Comparison of ENCODE assay signal across 9 cellular contexts in the genomic region with DNA sequence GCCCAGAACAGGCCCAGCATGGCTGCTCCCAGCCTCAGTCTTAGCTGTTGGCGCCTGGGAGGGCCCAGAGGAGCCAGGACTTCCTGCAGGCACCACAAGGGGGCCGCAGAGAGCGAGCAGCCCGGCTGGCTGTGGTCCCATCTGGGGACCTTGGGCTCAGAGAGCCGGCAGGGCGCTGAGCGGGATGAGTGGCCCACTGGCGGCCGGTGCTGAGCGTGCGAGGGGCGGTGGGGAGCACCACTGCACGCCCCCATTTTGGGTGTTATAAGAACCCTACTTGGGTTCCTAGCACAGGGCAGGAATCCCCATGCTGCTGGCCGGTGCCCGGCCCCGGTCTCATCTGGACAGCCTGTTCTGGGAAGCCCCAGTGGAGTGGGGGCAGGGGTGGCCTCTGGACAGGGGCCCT. TPM values are rescaled to one million over a fixed set of nuclear protein-coding genes. Genes with fewer than 3 reads are reported as not detected.
DNase-seq lines count a peak whose midpoint lies in the region; TF ChIP-seq lines count a peak whose summit lies in the region.
"Had no signal": no experiment of that assay in that cellular context is flagged by ENCODE, and none has a peak within 500 bp of the region (broad histone marks: within the 10 kb centered on the region; RNA-seq: fewer than 3 reads in every experiment).

No MANE protein-coding gene starts in this region.

- no peaks in the 10 kb centered on the region for H3K4me1 ChIP-seq in MM.1S (ENCODE audit: low read length)

- H3K9me3 Mint-ChIP-seq in activated CD4-positive, alpha-beta memory T cell treated with anti-CD3 and anti-CD28 coated beads for 36 hours = no peaks in the 10 kb centered on the region

- no peak overlapping the region for H3K27ac Mint-ChIP-seq in activated CD4-positive, alpha-beta memory T cell treated with anti-CD3 and anti-CD28 coated beads for 36 hours

- H2AFZ ChIP-seq in MM.1S (ENCODE audit: low read length) = no peak overlapping the region

- no peaks in the 10 kb centered on the region for H3K9me2 ChIP-seq in MM.1S (replicated peaks; ENCODE audit: insufficient read depth, low read length)

- H3K27ac ChIP-seq in MM.1S (ENCODE audit: low read length) (no peak overlapping the region), dorsolateral prefrontal cortex (peak overlapping the region in 9 of 59 donors; percentile 16 to 71 (median 48))
- H3K27ac ChIP-seq: epithelial cell of prostate had no signal

- H3F3A ChIP-seq in MM.1S (ENCODE audit: insufficient read depth, low read length) = no peaks in the 10 kb centered on the region

- peak; percentile 78 for TF ChIP-seq CTCF in GM12874 (IDR thresholded peaks at IDR 0.05; ENCODE audit: insufficient read depth, low read depth, low read length)
- TF ChIP-seq CTCF in MM.1S (IDR thresholded peaks at IDR 0.05; ENCODE audit: low read length) = peak; percentile 43
- peak; percentile 64 to 96 (median 90) for TF ChIP-seq CTCF in dorsolateral prefrontal cortex (IDR thresholded peaks at IDR 0.05 in 54 of 56, conservative IDR thresholded peaks at IDR 0.05 in 2 of 56; ENCODE audit: low read depth in 1 of 56, partially characterized antibody in 56 of 56)

- H3K36me3 ChIP-seq in MM.1S (replicated peaks; ENCODE audit: insufficient read depth, low read length) = no peaks in the 10 kb centered on the region

- no peaks in the 10 kb centered on the region for H3K4me1 Mint-ChIP-seq in activated CD4-positive, alpha-beta memory T cell treated with anti-CD3 and anti-CD28 coated beads for 36 hours (ENCODE audit: low read depth)

- no peak overlapping the region for H3K9ac ChIP-seq in MM.1S (ENCODE audit: low read length)

- no peak overlapping the region for H3K4me2 ChIP-seq in MM.1S (ENCODE audit: low read depth, low read length)

- H3K27me3 Mint-ChIP-seq in activated CD4-positive, alpha-beta memory T cell treated with anti-CD3 and anti-CD28 coated beads for 36 hours = no peaks in the 10 kb centered on the region

- no peaks in the 10 kb centered on the region for H3K27me3 ChIP-seq in MM.1S (replicated peaks; ENCODE audit: insufficient read depth, low read length)
- no peaks in the 10 kb centered on the region for H3K27me3 ChIP-seq in dorsolateral prefrontal cortex

- no peaks in the 10 kb centered on the region for H3K9me3 ChIP-seq in MM.1S (replicated peaks; ENCODE audit: insufficient read depth, low read length)

- intact Hi-C loops in activated CD4-positive, alpha-beta memory T cell treated with anti-CD3 and anti-CD28 coated beads for 36 hours (cut with micrococcal nuclease) = no loop called here
- intact Hi-C loops in dorsolateral prefrontal cortex (cut with DNase I) = loop anchor here in 1 of 2 donors (2.0 to 5.0 kb wide), 3 partner anchors 34 to 76 kb away; no protein-coding TSS in a partner anchor

- H3K36me3 Mint-ChIP-seq in activated CD4-positive, alpha-beta memory T cell treated with anti-CD3 and anti-CD28 coated beads for 36 hours = peaks cover 12% of the 10 kb centered on the region

- no peak overlapping the region for H3K4me3 Mint-ChIP-seq in activated CD4-positive, alpha-beta memory T cell treated with anti-CD3 and anti-CD28 coated beads for 36 hours

- no peaks in the 10 kb centered on the region for H4K20me1 ChIP-seq in MM.1S (ENCODE audit: insufficient read depth, low read length)

- no peak overlapping the region for H3K4me3 ChIP-seq in MM.1S (ENCODE audit: low read length)
- peak overlapping the region in 7 of 59 donors; percentile 5 to 27 (median 13) for H3K4me3 ChIP-seq in dorsolateral prefrontal cortex

- POLR2A ChIA-PET in activated CD4-positive, alpha-beta memory T cell treated with anti-CD3 and anti-CD28 coated beads for 36 hours (lab: Charles Lee) = no interaction called here

- H3K79me2 ChIP-seq in MM.1S (ENCODE audit: low read length) = no peaks in the 10 kb centered on the region

- DNase-seq in MM.1S = no peak
- DNase-seq in activated CD4-positive, alpha-beta memory T cell treated with anti-CD3 and anti-CD28 coated beads for 36 hours = peak; percentile 67
- peak in 8 of 10 donors; percentile 63 to 88 (median 70) for DNase-seq in dorsolateral prefrontal cortex
- peak; percentile 78 to 85 for DNase-seq in lung microvascular endothelial cell (ENCODE audit: low read depth in 2 of 2)
- peak; percentile 16 for DNase-seq in stimulated activated CD8-positive, alpha-beta memory T cell treated with anti-CD3 and anti-CD28 coated beads, Interleukin-12 subunit alpha, Interleukin-12 subunit beta, amount 100 ng/mL, for 24 hours (ENCODE audit: extremely low read depth)
- no peak for DNase-seq in DMS114 treated with DMSO at 0.1 percent for 48 hours (lab: John Stamatoyannopoulos, UW; ENCODE audit: unreplicated experiment)
- no peak for DNase-seq in DMS153 (lab: John Stamatoyannopoulos, UW)

- CTCF ChIA-PET in activated CD4-positive, alpha-beta memory T cell treated with anti-CD3 and anti-CD28 coated beads for 36 hours (lab: Charles Lee) = interaction anchor here (0.7 to 1.9 kb wide), 7 partner anchors 13 to 465 kb away, joined by 3 to 12 read pairs (median 5); no protein-coding TSS in a partner anchor

RNA-seq across cellular contexts. Expression of a gene that starts 25.9 kb away (rescaled TPM):
- total RNA-seq in activated CD4-positive, alpha-beta memory T cell treated with anti-CD3 and anti-CD28 coated beads for 36 hours = 1 to 10 TPM; 2.7 to 2.8 TPM
- total RNA-seq in dorsolateral prefrontal cortex = 100 to 1,000 TPM in 116 of 120 experiments, 10 to 100 TPM in 4; 67.0 to 225 (median 142) TPM
- 130 and 152 TPM in 2 replicates for total RNA-seq in lung microvascular endothelial cell

RNA-seq across cellular contexts. Expression of a gene that starts 29.1 kb away (rescaled TPM):
- total RNA-seq in activated CD4-positive, alpha-beta memory T cell treated with anti-CD3 and anti-CD28 coated beads for 36 hours = 100 to 1,000 TPM; 107 to 109 TPM
- total RNA-seq in dorsolateral prefrontal cortex (100 to 1,000 TPM in 85 of 120 experiments, 10 to 100 TPM in 35; 81.6 to 178 (median 109) TPM), lung microvascular endothelial cell (22.2 and 22.6 TPM in 2 replicates)

RNA-seq across cellular contexts. Expression of a gene that starts 38.0 kb away (rescaled TPM):
- total RNA-seq in activated CD4-positive, alpha-beta memory T cell treated with anti-CD3 and anti-CD28 coated beads for 36 hours = 100 to 1,000 TPM; 390 to 397 TPM
- total RNA-seq in dorsolateral prefrontal cortex (10 to 100 TPM in 36 of 120 experiments, 1 to 10 TPM in 80, under 1 TPM in 1, not detected in 3; 0.64 to 75.6 (median 7.4) TPM), lung microvascular endothelial cell (0.44 TPM in 1 of 2 replicates, not detected in the other)

RNA-seq across cellular contexts. Expression of a gene that starts 42.3 kb away (rescaled TPM):
- 10 to 100 TPM; 40.2 to 44.8 TPM for total RNA-seq in activated CD4-positive, alpha-beta memory T cell treated with anti-CD3 and anti-CD28 coated beads for 36 hours
- total RNA-seq in dorsolateral prefrontal cortex (10 to 100 TPM in 118 of 120 experiments, 1 to 10 TPM in 2; 8.9 to 23.4 (median 15.6) TPM), lung microvascular endothelial cell (2.8 and 5.7 TPM in 2 replicates)

RNA-seq across cellular contexts. Expression of a gene that starts 50.4 kb away (rescaled TPM):
- total RNA-seq in activated CD4-positive, alpha-beta memory T cell treated with anti-CD3 and anti-CD28 coated beads for 36 hours = under 1 TPM; 0.83 to 0.90 TPM
- total RNA-seq in dorsolateral prefrontal cortex (10 to 100 TPM in 1 of 120 experiments, 1 to 10 TPM in 113, under 1 TPM in 6; 0.38 to 13.1 (median 3.6) TPM), lung microvascular endothelial cell (under 0.01 TPM in 2 replicates)

Comparison
In these comparisons a context has a peak if more than half of its experiments do, and no peak if none do; other contexts are left out.
1. DNase-seq: peak in activated CD4-positive, alpha-beta memory T cell treated with anti-CD3 and anti-CD28 coated beads for 36 hours (single experiment), dorsolateral prefrontal cortex (8 of 10), lung microvascular endothelial cell (2 of 2) and stimulated activated CD8-positive, alpha-beta memory T cell treated with anti-CD3 and anti-CD28 coated beads, Interleukin-12 subunit alpha, Interleukin-12 subunit beta, amount 100 ng/mL, for 24 hours (single experiment); none in MM.1S (single experiment), DMS114 treated with DMSO at 0.1 percent for 48 hours (single experiment) and DMS153 (single experiment).
2. RNA of a gene that starts 25.9 kb away (total RNA-seq): 130 to 152 TPM in lung microvascular endothelial cell and 67.0 to 225 TPM in dorsolateral prefrontal cortex; 2.7 to 2.8 TPM in activated CD4-positive, alpha-beta memory T cell treated with anti-CD3 and anti-CD28 coated beads for 36 hours; every median in the first group is over 10 times any median in the second.
3. RNA of a gene that starts 38.0 kb away (total RNA-seq): 390 to 397 TPM in activated CD4-positive, alpha-beta memory T cell treated with anti-CD3 and anti-CD28 coated beads for 36 hours; 0.64 to 75.6 TPM in dorsolateral prefrontal cortex and 0.44 TPM in lung microvascular endothelial cell; every median in the first group is over 4 times any median in the second.
4. Peak in every context shown above with its lines, with median percentiles within 50 percentile points of each other: CTCF ChIP-seq.